ENCODE assay signal across 27 cellular contexts in the genomic region with DNA sequence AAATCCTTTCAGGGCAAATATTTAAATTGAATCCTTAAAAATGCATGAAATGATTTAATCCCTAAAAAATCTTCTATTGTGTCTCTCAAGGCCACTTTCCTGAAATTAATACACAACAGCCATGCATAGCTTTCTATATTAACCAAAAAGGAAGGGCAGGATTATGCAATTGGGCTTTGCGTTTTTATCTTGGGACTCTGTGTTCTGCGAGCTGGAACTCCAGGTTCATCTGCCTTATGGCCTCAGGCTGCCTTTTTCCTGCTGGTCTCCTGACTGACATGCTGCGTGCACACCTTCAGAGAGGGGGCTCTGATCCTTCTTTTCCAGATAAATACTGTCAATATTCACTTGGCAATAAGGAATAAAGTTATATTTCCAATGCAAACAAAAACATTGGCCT.
DNase-seq lines count a peak whose midpoint lies in the region; ATAC-seq and TF ChIP-seq lines count a peak whose summit lies in the region.
"Had no signal": no experiment of that assay in that cellular context is flagged by ENCODE, and none has a peak within 500 bp of the region (broad histone marks: within the 10 kb centered on the region; RNA-seq: fewer than 3 reads in every experiment).

No MANE protein-coding gene starts in this region.

- peak; percentile 42 for DNase-seq in BE2C
- peak; percentile 17 for DNase-seq in ELF-1 (ENCODE audit: low read depth, low spot score)
- DNase-seq in cardiac fibroblast (ENCODE audit: low read depth in 2 of 2): peak; percentile 17 to 25
- no peak for DNase-seq in foreskin keratinocyte
- no peak for DNase-seq in A172 (ENCODE audit: low spot score)
- DNase-seq in GM19240 (ENCODE audit: insufficient read length, low spot score): no peak
- DNase-seq: CD8-positive, alpha-beta memory T cell; DMS 273 treated with DMSO at 0.1 percent for 48 hours; DMS79; EL; GF-D8; GOT3; HCEC 1CT; IMR-90; NCI-H1048; NCI-H1417; NCI-H1694 treated with DMSO at 0.1 percent for 48 hours; NCI-H2081; NCI-H2171; NCI-H226; NCI-H510A; NCI-H69; RPMI8226; SJCRH30 had no signal

- H3K4me3 ChIP-seq in BE2C (ENCODE audit: low read depth, low read length) (no peak overlapping the region), cardiac fibroblast (replicated peaks in 1 of 2; ENCODE audit: low read depth in 2 of 2, low read length in 2 of 2) (no peak overlapping the region)
- H3K4me3 ChIP-seq: SJCRH30 had no signal

- no peaks in the 10 kb centered on the region; the same call in 1 of the 2 replicates for H3K4me1 ChIP-seq in BE2C
- peaks cover 17% of the 10 kb centered on the region for H3K4me1 ChIP-seq in foreskin keratinocyte
- H3K4me1 ChIP-seq: SJCRH30 had no signal

- no peak overlapping the region for H3K27ac ChIP-seq in foreskin keratinocyte
- H3K27ac ChIP-seq: KMS-11, SJCRH30 had no signal

- ATAC-seq in foreskin keratinocyte: peak; percentile 26
- ATAC-seq in HG02981 (IDR thresholded peaks at IDR 0.05; ENCODE audit: unreplicated experiment): no peak
- ATAC-seq: SK-N-SH treated with all-trans-retinoic acid at 6 μM for 48 hours had no signal

- H3K36me3 ChIP-seq in BE2C: no peaks in the 10 kb centered on the region
- H3K36me3 ChIP-seq: SJCRH30 had no signal

- no peak for TF ChIP-seq CTCF in BE2C (IDR thresholded peaks at IDR 0.05; ENCODE audit: low read depth, low read length)
- TF ChIP-seq CTCF in cardiac fibroblast (IDR thresholded peaks at IDR 0.05; ENCODE audit: low read depth, low read length): no peak
- TF ChIP-seq CTCF in foreskin keratinocyte (conservative IDR thresholded peaks at IDR 0.05): no peak

- H3K9me3 ChIP-seq in BE2C: no peaks in the 10 kb centered on the region
- H3K9me3 ChIP-seq: SJCRH30 had no signal

- H3K27me3 ChIP-seq in BE2C (no peaks in the 10 kb centered on the region), foreskin keratinocyte (no peaks in the 10 kb centered on the region)
- H3K27me3 ChIP-seq: SJCRH30 had no signal

Comparison
In these comparisons a context has a peak if more than half of its experiments do, and no peak if none do; other contexts are left out.
1. DNase-seq: peak in BE2C (single experiment), ELF-1 (single experiment) and cardiac fibroblast (2 of 2); none in foreskin keratinocyte (0 of 2), A172 (single experiment) and GM19240 (single experiment).